ENCODE assay signal across 13 cellular contexts in genomic region chr9:19375536-19375935, GRCh38. TPM values are rescaled to one million over a fixed set of nuclear protein-coding genes. Genes with fewer than 3 reads are reported as not detected.
DNase-seq lines count a peak whose midpoint lies in the region; ATAC-seq and TF ChIP-seq lines count a peak whose summit lies in the region.
"Had no signal": no experiment of that assay in that cellular context is flagged by ENCODE, and none has a peak within 500 bp of the region (broad histone marks: within the 10 kb centered on the region; RNA-seq: fewer than 3 reads in every experiment).

No MANE protein-coding gene starts in this region.

- TF ChIP-seq CTCF in HFFc6 (IDR thresholded peaks at IDR 0.05) = no peak

- peak overlapping the region; percentile 99 for H3K27ac Mint-ChIP-seq in HFFc6
- peak overlapping the region; percentile 16 to 92 for H3K27ac Mint-ChIP-seq in natural killer cell treated with Interleukin-12 subunit alpha and Interleukin-12 subunit beta and Interleukin-15 and Interleukin-18, amount 100 ng/mL, for 72 hours
- H3K27ac Mint-ChIP-seq in T-helper 2 cell treated with Interferon-gamma antibody and Interleukin-4, amounts not matched to agents 5 μg/mL and 100 μg/mL, for 36 hours = no peak overlapping the region

- peaks cover 3% of the 10 kb centered on the region for H3K27me3 Mint-ChIP-seq in HFFc6 (ENCODE audit: insufficient read depth)
- H3K27me3 Mint-ChIP-seq in natural killer cell treated with Interleukin-12 subunit alpha and Interleukin-12 subunit beta and Interleukin-15 and Interleukin-18, amount 100 ng/mL, for 72 hours = no peaks in the 10 kb centered on the region
- no peaks in the 10 kb centered on the region for H3K27me3 Mint-ChIP-seq in T-helper 2 cell treated with Interferon-gamma antibody and Interleukin-4, amounts not matched to agents 5 μg/mL and 100 μg/mL, for 36 hours (ENCODE audit: low read depth)

- ATAC-seq in natural killer cell treated with Interleukin-12 subunit alpha and Interleukin-12 subunit beta and Interleukin-15 and Interleukin-18, amount 100 ng/mL, for 72 hours = no peak
- no peak for ATAC-seq in HG03135 (IDR thresholded peaks at IDR 0.05; ENCODE audit: unreplicated experiment)

- peaks cover 60% of the 10 kb centered on the region for H3K4me1 Mint-ChIP-seq in HFFc6 (ENCODE audit: low read depth)
- H3K4me1 Mint-ChIP-seq in natural killer cell treated with Interleukin-12 subunit alpha and Interleukin-12 subunit beta and Interleukin-15 and Interleukin-18, amount 100 ng/mL, for 72 hours (ENCODE audit: low read depth in 2 of 2) = peaks cover 36 to 53% of the 10 kb centered on the region in 2 donors
- H3K4me1 Mint-ChIP-seq in T-helper 2 cell treated with Interferon-gamma antibody and Interleukin-4, amounts not matched to agents 5 μg/mL and 100 μg/mL, for 36 hours (ENCODE audit: low read depth) = peaks cover 29% of the 10 kb centered on the region

- DNase-seq in DMS 273 (lab: John Stamatoyannopoulos, UW; ENCODE audit: unreplicated experiment) (peak; percentile 32), DMS 273 treated with DMSO at 0.1 percent for 48 hours (lab: John Stamatoyannopoulos, UW) (no peak), HFFc6 (peak; percentile 46), astrocyte of the hippocampus (ENCODE audit: low read depth, low spot score) (peak; percentile 33), H4 (ENCODE audit: low spot score) (no peak)
- DNase-seq in natural killer cell treated with Interleukin-12 subunit alpha and Interleukin-12 subunit beta and Interleukin-15 and Interleukin-18, amount 100 ng/mL, for 72 hours (ENCODE audit: low spot score) = no peak
- no peak for DNase-seq in T-helper 2 cell treated with Interferon-gamma antibody and Interleukin-4, amounts not matched to agents 5 μg/mL and 100 μg/mL, for 36 hours (ENCODE audit: low spot score)
- DNase-seq: activated CD8-positive, alpha-beta memory T cell treated with anti-CD3 and anti-CD28 coated beads, Interleukin-2, amount 50 U/mL, for 4 hours; NCI-H1436 treated with DMSO at 0.1 percent for 48 hours; NCI-H524; occipital lobe; tibial artery had no signal

- peaks cover 64% of the 10 kb centered on the region for H3K36me3 Mint-ChIP-seq in HFFc6 (ENCODE audit: low read depth)
- H3K36me3 Mint-ChIP-seq in natural killer cell treated with Interleukin-12 subunit alpha and Interleukin-12 subunit beta and Interleukin-15 and Interleukin-18, amount 100 ng/mL, for 72 hours = peaks cover 64% of the 10 kb centered on the region
- H3K36me3 Mint-ChIP-seq in T-helper 2 cell treated with Interferon-gamma antibody and Interleukin-4, amounts not matched to agents 5 μg/mL and 100 μg/mL, for 36 hours (ENCODE audit: low read depth) = peaks cover 73% of the 10 kb centered on the region

- H3K9me3 Mint-ChIP-seq in HFFc6 = peaks cover 8% of the 10 kb centered on the region
- H3K9me3 Mint-ChIP-seq in natural killer cell treated with Interleukin-12 subunit alpha and Interleukin-12 subunit beta and Interleukin-15 and Interleukin-18, amount 100 ng/mL, for 72 hours = no peaks in the 10 kb centered on the region
- H3K9me3 Mint-ChIP-seq in T-helper 2 cell treated with Interferon-gamma antibody and Interleukin-4, amounts not matched to agents 5 μg/mL and 100 μg/mL, for 36 hours = no peaks in the 10 kb centered on the region

- peak overlapping the region; percentile 99 for H3K4me3 Mint-ChIP-seq in HFFc6
- H3K4me3 Mint-ChIP-seq in natural killer cell treated with Interleukin-12 subunit alpha and Interleukin-12 subunit beta and Interleukin-15 and Interleukin-18, amount 100 ng/mL, for 72 hours = no peak overlapping the region
- no peak overlapping the region for H3K4me3 Mint-ChIP-seq in T-helper 2 cell treated with Interferon-gamma antibody and Interleukin-4, amounts not matched to agents 5 μg/mL and 100 μg/mL, for 36 hours

RNA-seq across cellular contexts. Expression of gene RPS6, which starts 4.5 kb away (rescaled TPM):
- total RNA-seq in HFFc6 (2021; fragmentation: NEBNext Ultra II Directional; extraction: Animal tissue kit (Norgen Biotek cat#: 25700)) = 1,000 to 10,000 TPM; 1,886 to 2,098 (median 1,953) TPM
- total RNA-seq in natural killer cell treated with Interleukin-12 subunit alpha and Interleukin-12 subunit beta and Interleukin-15 and Interleukin-18, amount 100 ng/mL, for 72 hours = 1,000 to 10,000 TPM; 1,327 to 1,852 TPM
- total RNA-seq in H4 (2014; rRNA removed; shearing (Covaris generic)) = 1,845 and 1,910 TPM in 2 replicates

RNA-seq across cellular contexts. Expression of gene ACER2, which starts 33.3 kb away (rescaled TPM):
- total RNA-seq in HFFc6 (2021; fragmentation: NEBNext Ultra II Directional; extraction: Animal tissue kit (Norgen Biotek cat#: 25700)) = 1 to 10 TPM; 1.2 to 1.9 (median 1.6) TPM
- total RNA-seq in natural killer cell treated with Interleukin-12 subunit alpha and Interleukin-12 subunit beta and Interleukin-15 and Interleukin-18, amount 100 ng/mL, for 72 hours = 1 to 10 TPM in 1 of 2 donors, under 1 TPM in 1; 0.90 to 2.6 TPM
- 0.31 and 1.1 TPM in 2 replicates for total RNA-seq in H4 (2014; rRNA removed; shearing (Covaris generic))

Comparison
In these comparisons a context has a peak if more than half of its experiments do, and no peak if none do; other contexts are left out.
1. DNase-seq: peak in DMS 273 (single experiment), HFFc6 (single experiment) and astrocyte of the hippocampus (single experiment); none in DMS 273 treated with DMSO at 0.1 percent for 48 hours (single experiment), natural killer cell treated with Interleukin-12 subunit alpha and Interleukin-12 subunit beta and Interleukin-15 and Interleukin-18, amount 100 ng/mL, for 72 hours (single experiment), T-helper 2 cell treated with Interferon-gamma antibody and Interleukin-4, amounts not matched to agents 5 μg/mL and 100 μg/mL, for 36 hours (single experiment) and H4 (single experiment).